ENCODE assay signal across 8 cellular contexts in the genomic region with DNA sequence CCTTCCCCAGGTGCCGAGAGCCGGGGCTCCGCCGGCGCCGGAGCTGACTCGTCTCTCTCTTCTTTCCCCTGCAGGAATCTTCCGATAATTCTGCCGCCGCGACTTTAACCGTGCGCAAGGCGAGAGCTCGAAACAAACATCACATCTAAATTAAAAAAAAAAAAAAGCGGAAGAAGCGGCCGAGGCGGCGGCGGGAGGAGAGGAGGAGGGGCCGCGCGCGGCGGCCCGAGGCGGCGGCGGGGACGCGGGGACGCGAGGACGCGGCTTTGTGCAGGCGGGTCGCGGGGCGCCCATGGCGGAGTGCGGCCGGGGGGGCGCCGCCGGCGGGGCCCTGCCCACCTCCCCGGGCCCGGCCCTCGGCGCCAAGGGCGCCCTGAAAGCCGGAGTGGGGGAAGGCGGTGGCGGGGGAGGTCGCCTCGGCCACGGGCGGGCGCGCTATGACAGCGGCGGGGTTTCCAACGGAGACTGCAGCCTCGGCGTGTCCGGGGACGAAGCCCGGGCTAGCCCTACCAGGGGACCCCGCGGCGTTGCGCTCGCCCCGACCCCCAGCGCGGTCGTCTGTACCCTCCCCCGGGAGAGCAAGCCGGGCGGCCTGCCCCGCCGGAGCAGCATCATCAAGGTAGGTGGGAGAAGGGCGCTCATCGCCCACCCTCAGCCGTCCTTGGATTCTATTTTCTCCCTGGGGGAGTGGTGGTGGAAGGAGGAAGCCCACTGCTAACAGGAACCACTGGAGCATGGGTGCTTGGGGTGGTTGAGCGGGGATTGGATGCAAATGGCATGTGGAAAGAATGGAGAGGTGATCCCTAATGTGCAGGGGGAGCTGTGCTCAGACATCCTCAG. TPM values are rescaled to one million over a fixed set of nuclear protein-coding genes. Genes with fewer than 3 reads are reported as not detected.
DNase-seq lines count a peak whose midpoint lies in the region; ATAC-seq, FAIRE-seq and TF ChIP-seq lines count a peak whose summit lies in the region.

TSS of gene PLCL2 (plus strand) at position 208 of the 840 bp plus-strand sequence. CDS start at position 293, 85 bp downstream.

- no peaks in the 10 kb centered on the region for H3K4me1 ChIP-seq in BE2C
- peaks cover 28% of the 10 kb centered on the region for H3K4me1 ChIP-seq in cardiac muscle cell (ENCODE audit: low read depth)
- H3K4me1 ChIP-seq in aorta (ENCODE audit: control insufficient read depth in 1 of 2, insufficient read depth in 2 of 2, low read length in 2 of 2): peaks cover 0 to 3% of the 10 kb centered on the region in 2 donors

- H3K27ac ChIP-seq in cardiac muscle cell (peak within 1 kb of the TSS; percentile 80), aorta (ENCODE audit: low read depth in 1 of 2, low read length in 2 of 2) (peak within 1 kb of the TSS; percentile 6 to 43)

- no peaks in the 10 kb centered on the region for H3K36me3 Mint-ChIP-seq in activated naive CD4-positive, alpha-beta T cell treated with anti-CD3 and anti-CD28 coated beads, Interleukin-2, amount 50 U/mL, for 24 hours

- no peaks in the 10 kb centered on the region for H3K27me3 ChIP-seq in BE2C
- no peaks in the 10 kb centered on the region for H3K27me3 ChIP-seq in cardiac muscle cell
- H3K27me3 ChIP-seq in aorta (ENCODE audit: control insufficient read depth in 1 of 2, insufficient read depth in 2 of 2, low read length in 1 of 2): no peaks in the 10 kb centered on the region

- WGBS in aorta, 2 donors: 0 to 1% methylated on average over 39 to 87 of the region's 87 CpGs

- intact Hi-C loops in posterior vena cava (cut with DNase I): no loop called here
- intact Hi-C loops in aorta (cut with DNase I): loop anchor here (5.0 to 10.0 kb wide), 2 partner anchors 147 to 280 kb away; partner anchors contain the start of gene DAZL (in 2 of the 2)

- DNase-seq in BE2C: peak; percentile 34
- peak; percentile 65 for DNase-seq in GM19239 (ENCODE audit: insufficient read length, low spot score)
- DNase-seq in SK-N-DZ (ENCODE audit: low spot score): peak; percentile 61
- DNase-seq in cardiac muscle cell (ENCODE audit: low read depth in 1 of 2, low spot score in 1 of 2): peak; percentile 58 to 69
- DNase-seq in posterior vena cava (ENCODE audit: low spot score): peak; percentile 87
- peak; percentile 69 to 82 for DNase-seq in aorta

- TF ChIP-seq CTCF in BE2C (IDR thresholded peaks at IDR 0.05; ENCODE audit: low read depth, low read length) (no peak), cardiac muscle cell (IDR thresholded peaks at IDR 0.05; ENCODE audit: low read depth, low read length) (peak; percentile 3)

- H3K27me3 Mint-ChIP-seq in activated naive CD4-positive, alpha-beta T cell treated with anti-CD3 and anti-CD28 coated beads, Interleukin-2, amount 50 U/mL, for 24 hours: no peaks in the 10 kb centered on the region

- FAIRE-seq in GM19239 (lab: Jason Lieb, UNC): peak; percentile 88

- ATAC-seq in HG03432 (IDR thresholded peaks at IDR 0.05; ENCODE audit: unreplicated experiment) (peak; percentile 41), aorta (ENCODE audit: low FRiP score) (peak; percentile 62)

- no peaks in the 10 kb centered on the region for H3K9me3 Mint-ChIP-seq in activated naive CD4-positive, alpha-beta T cell treated with anti-CD3 and anti-CD28 coated beads, Interleukin-2, amount 50 U/mL, for 24 hours

- H3K27ac Mint-ChIP-seq in activated naive CD4-positive, alpha-beta T cell treated with anti-CD3 and anti-CD28 coated beads, Interleukin-2, amount 50 U/mL, for 24 hours: peak within 1 kb of the TSS; percentile 98

- H3K36me3 ChIP-seq in BE2C (no peaks in the 10 kb centered on the region), cardiac muscle cell (no peaks in the 10 kb centered on the region), aorta (ENCODE audit: control insufficient read depth in 1 of 2, insufficient read depth in 2 of 2, low read length in 1 of 2) (no peaks in the 10 kb centered on the region)

- H3K4me3 Mint-ChIP-seq in activated naive CD4-positive, alpha-beta T cell treated with anti-CD3 and anti-CD28 coated beads, Interleukin-2, amount 50 U/mL, for 24 hours: peak within 1 kb of the TSS; percentile 96

- H3K9me3 ChIP-seq in BE2C: no peaks in the 10 kb centered on the region
- H3K9me3 ChIP-seq in cardiac muscle cell (ENCODE audit: low read depth): no peaks in the 10 kb centered on the region
- no peaks in the 10 kb centered on the region for H3K9me3 ChIP-seq in aorta (ENCODE audit: control insufficient read depth, low read length)

- peak within 1 kb of the TSS; percentile 66 for H3K4me3 ChIP-seq in BE2C (ENCODE audit: low read depth, low read length)
- H3K4me3 ChIP-seq in cardiac muscle cell: peak within 1 kb of the TSS; percentile 54
- peak within 1 kb of the TSS; percentile 59 to 96 for H3K4me3 ChIP-seq in aorta (ENCODE audit: low read length in 2 of 2)

- H3K4me1 Mint-ChIP-seq in activated naive CD4-positive, alpha-beta T cell treated with anti-CD3 and anti-CD28 coated beads, Interleukin-2, amount 50 U/mL, for 24 hours: peaks cover 48% of the 10 kb centered on the region

RNA-seq across cellular contexts. Expression of gene PLCL2, which starts in this region (rescaled TPM):
- polyA plus RNA-seq in BE2C (2012; ENCODE audit: insufficient read depth, insufficient read length, low read depth): 0.34 TPM
- polyA plus RNA-seq in SK-N-DZ (2014; cell fraction: cytosol; rRNA removed): 5.3 and 5.6 TPM in 2 replicates
- 4.6 and 5.7 TPM in 2 replicates for polyA plus RNA-seq in SK-N-DZ (2014; cell fraction: nucleus; rRNA removed)
- total RNA-seq in cardiac muscle cell (34.8 and 49.1 TPM in 2 replicates), posterior vena cava (10 to 100 TPM; 11.9 TPM), aorta (10 to 100 TPM; 10.5 to 16.7 TPM)
- polyA plus RNA-seq in cardiac muscle cell (17.3 and 30.4 TPM in 2 replicates), aorta (1 to 10 TPM; 2.1 to 3.4 TPM)

Comparison
In these comparisons a context has a peak if more than half of its experiments do, and no peak if none do; other contexts are left out.
1. Peak in every context shown above with its lines: DNase-seq, ATAC-seq, H3K4me3 ChIP-seq and H3K27ac ChIP-seq.
2. DNase-seq: peak in every context shown above with its lines; median percentile 87 in posterior vena cava; 76 in aorta; 65 in GM19239; 64 in cardiac muscle cell; 61 in SK-N-DZ; 34 in BE2C.
3. intact Hi-C loops: an anchor here in aorta (5.0 to 10.0 kb wide); none called in posterior vena cava.